10 cellular contexts compared by ENCODE assay signal in genomic region chr9:89929721-89930480, GRCh38.
DNase-seq lines count a peak whose midpoint lies in the region; TF ChIP-seq lines count a peak whose summit lies in the region.
"Had no signal": no experiment of that assay in that cellular context is flagged by ENCODE, and none has a peak within 500 bp of the region (broad histone marks: within the 10 kb centered on the region; RNA-seq: fewer than 3 reads in every experiment).

No MANE protein-coding gene starts in this region.

- no peaks in the 10 kb centered on the region for H3K36me3 ChIP-seq in transverse colon
- H3K36me3 ChIP-seq: prostate gland had no signal

- no peak overlapping the region for H3K4me3 ChIP-seq in HFF-Myc (replicated peaks; ENCODE audit: low read depth, low read length)
- no peak overlapping the region for H3K4me3 ChIP-seq in fibroblast of the aortic adventitia (ENCODE audit: low read depth, low read length)
- H3K4me3 ChIP-seq in transverse colon = no peak overlapping the region
- H3K4me3 ChIP-seq: prostate gland had no signal

- H3K27me3 ChIP-seq in transverse colon = no peaks in the 10 kb centered on the region

- peaks cover 31% of the 10 kb centered on the region for H3K4me1 Mint-ChIP-seq in progenitor cell of endocrine pancreas (ENCODE audit: low read depth)

- H3K4me1 ChIP-seq in transverse colon = peaks cover 0 to 16% (median 5%) of the 10 kb centered on the region in 4 donors

- WGBS in transverse colon (ENCODE audit: low coverage in 1 of 2), 2 donors = 43 to 48% methylated on average over 4 to 9 of the region's 9 CpGs

- TF ChIP-seq POLR2A in transverse colon (IDR thresholded peaks at IDR 0.05) = no peak

- no peaks in the 10 kb centered on the region for H3K9me3 ChIP-seq in transverse colon
- H3K9me3 ChIP-seq: prostate gland had no signal

- no peak overlapping the region for H3K4me3 Mint-ChIP-seq in progenitor cell of endocrine pancreas (ENCODE audit: low read depth)

- peak overlapping the region; percentile 77 for H3K27ac Mint-ChIP-seq in progenitor cell of endocrine pancreas

- peaks cover 32% of the 10 kb centered on the region for H3K27me3 Mint-ChIP-seq in progenitor cell of endocrine pancreas

- no peaks in the 10 kb centered on the region for H3K9me3 Mint-ChIP-seq in progenitor cell of endocrine pancreas (ENCODE audit: low read depth)

- in situ Hi-C loops in transverse colon (cut with MboI; ENCODE audit: low pct_ligation_motif_present in 1 of 4, low pct_unique_long_range_greater_than_20kb in 1 of 4, low sequenced_read_pairs in 3 of 4) = loop anchor here in 1 of 4 donors (10.0 kb wide), 1 partner anchor 325 kb away; the partner anchor contains the start of gene GADD45G

- H3K27ac ChIP-seq in transverse colon = no peak overlapping the region
- H3K27ac ChIP-seq: prostate gland, VCaP had no signal

- intact Hi-C loops in transverse colon (cut with DNase I; ENCODE audit: low total_unique reads) = no loop called here

- no peak for TF ChIP-seq CTCF in HFF-Myc (IDR thresholded peaks at IDR 0.05; ENCODE audit: low read depth, low read length, missing control alignments)
- no peak for TF ChIP-seq CTCF in fibroblast of the aortic adventitia (IDR thresholded peaks at IDR 0.05; ENCODE audit: insufficient read depth, low read length)
- no peak for TF ChIP-seq CTCF in progenitor cell of endocrine pancreas (IDR thresholded peaks at IDR 0.05; ENCODE audit: unreplicated experiment)
- TF ChIP-seq CTCF in transverse colon (IDR thresholded peaks at IDR 0.05) = no peak

- TF ChIP-seq EP300 in transverse colon (IDR thresholded peaks at IDR 0.05; ENCODE audit: low read depth) = no peak

- H3K36me3 Mint-ChIP-seq in progenitor cell of endocrine pancreas (ENCODE audit: insufficient read depth) = no peaks in the 10 kb centered on the region

- DNase-seq in HFF-Myc (ENCODE audit: extremely low read depth, low read depth) (peak; percentile 11), NCI-H510A (lab: John Stamatoyannopoulos, UW) (peak; percentile 68), fibroblast of the aortic adventitia (ENCODE audit: low read depth) (peak; percentile 23), progenitor cell of endocrine pancreas (ENCODE audit: low spot score, unreplicated experiment) (no peak), transverse colon (no peak), SKM-1 (lab: John Stamatoyannopoulos, UW; ENCODE audit: unreplicated experiment) (no peak), SK-N-DZ (ENCODE audit: low spot score) (no peak), KG1 (lab: John Stamatoyannopoulos, UW) (no peak)

Comparison
In these comparisons a context has a peak if more than half of its experiments do, and no peak if none do; other contexts are left out.
1. DNase-seq: peak in HFF-Myc (single experiment), NCI-H510A (single experiment) and fibroblast of the aortic adventitia (single experiment); none in progenitor cell of endocrine pancreas (single experiment), transverse colon (single experiment), SKM-1 (single experiment), SK-N-DZ (single experiment) and KG1 (single experiment).